8 cellular contexts compared by ENCODE assay signal in genomic region chr19:41863209-41863931, GRCh38. TPM values are rescaled to one million over a fixed set of nuclear protein-coding genes. Genes with fewer than 3 reads are reported as not detected.
DNase-seq lines count a peak whose midpoint lies in the region; ATAC-seq and TF ChIP-seq lines count a peak whose summit lies in the region.
"Had no signal": no experiment of that assay in that cellular context is flagged by ENCODE, and none has a peak within 500 bp of the region (broad histone marks: within the 10 kb centered on the region; RNA-seq: fewer than 3 reads in every experiment).

No MANE protein-coding gene starts in this region.

- H3F3A ChIP-seq in SK-N-SH (replicated peaks; ENCODE audit: insufficient read depth) = peaks cover 46% of the 10 kb centered on the region

- in situ Hi-C loops in GM13976 (cut with MboI; ENCODE audit: low sequenced_read_pairs, unreplicated experiment) = loop anchor here (5.0 kb wide), 1 partner anchor 84 kb away; no protein-coding TSS in a partner anchor

- H3K27me3 Mint-ChIP-seq in nephron progenitor cell (ENCODE audit: low read depth, poor library complexity) = peaks cover 4% of the 10 kb centered on the region

- no peak overlapping the region for H3K27ac ChIP-seq in SK-N-SH (ENCODE audit: low read depth in 2 of 2, low read length in 1 of 2)
- H3K27ac ChIP-seq in VCaP = peak overlapping the region; percentile 99; the same call in 1 of the 2 replicates

- H3K4me2 ChIP-seq in SK-N-SH = peak overlapping the region; percentile 88

- TF ChIP-seq RAD21 in SK-N-SH (IDR thresholded peaks at IDR 0.05; ENCODE audit: low read length) = no peak

- no peaks in the 10 kb centered on the region for H3K9me3 ChIP-seq in SK-N-SH

- H3K36me3 ChIP-seq in SK-N-SH (replicated peaks in 1 of 2; ENCODE audit: control insufficient read depth in 1 of 2, insufficient read depth in 2 of 2, low read length in 1 of 2) = peaks cover 58 to 77% of the 10 kb centered on the region in 2 experiments

- CTCF ChIA-PET in SK-N-SH (lab: Yijun Ruan, JAX) = interaction anchor here (0.9 to 4.5 kb wide), 4 partner anchors 10 to 94 kb away, joined by 3 to 34 read pairs (median 7); no protein-coding TSS in a partner anchor

- TF ChIP-seq CTCF in SK-N-SH (IDR thresholded peaks at IDR 0.05) = no peak
- no peak for TF ChIP-seq CTCF in VCaP (conservative IDR thresholded peaks at IDR 0.05)
- no peak for TF ChIP-seq CTCF in nephron progenitor cell (IDR thresholded peaks at IDR 0.05)
- no peak for TF ChIP-seq CTCF in GM13976 (IDR thresholded peaks at IDR 0.05; ENCODE audit: borderline replicate concordance, control extremely low read depth, extremely low read depth, insufficient read depth, missing control alignments)

- no peak for TF ChIP-seq EP300 in SK-N-SH (IDR thresholded peaks at IDR 0.05; ENCODE audit: borderline replicate concordance in 1 of 2, low read depth in 1 of 2, low read length in 1 of 2)

- POLR2A ChIA-PET in SK-N-SH (lab: Yijun Ruan, JAX) = interaction anchor here (2.0 kb wide), 1 partner anchor 10 kb away, joined by 14 read pairs; no protein-coding TSS in a partner anchor

- 92% methylated on average over 11 of the region's 11 CpGs for WGBS in SK-N-SH (ENCODE audit: low lambda C conversion rate)

- peaks cover 72% of the 10 kb centered on the region for H4K20me1 ChIP-seq in SK-N-SH (ENCODE audit: insufficient read depth)

- peaks cover 50% of the 10 kb centered on the region for H3K4me1 Mint-ChIP-seq in nephron progenitor cell

- no peak for ATAC-seq in SK-N-SH treated with all-trans-retinoic acid at 6 μM for 48 hours

- H3K4me3 Mint-ChIP-seq in nephron progenitor cell = peak overlapping the region; percentile 24

- H3K36me3 Mint-ChIP-seq in nephron progenitor cell (ENCODE audit: low read depth) = peaks cover 61% of the 10 kb centered on the region

- H3K9ac ChIP-seq in SK-N-SH = 0 out of 2 replicates have a peak overlapping the region, but pooled peaks have one; percentile 98

- no peaks in the 10 kb centered on the region for H3K9me3 Mint-ChIP-seq in nephron progenitor cell

- peak overlapping the region in 1 of 2 experiments; percentile 83; a peak in 1 of 4 replicates for H3K4me3 ChIP-seq in SK-N-SH (ENCODE audit: low read depth in 2 of 2, low read length in 1 of 2)

- peaks cover 41 to 42% of the 10 kb centered on the region in 2 experiments for H3K4me1 ChIP-seq in SK-N-SH (ENCODE audit: control insufficient read depth in 1 of 2, insufficient read depth in 2 of 2, low read depth in 1 of 2, low read length in 1 of 2)

- H2AFZ ChIP-seq in SK-N-SH (ENCODE audit: low read depth) = no peak overlapping the region

- H3K27me3 ChIP-seq in SK-N-SH (ENCODE audit: insufficient read depth) = no peaks in the 10 kb centered on the region

- peaks cover 84% of the 10 kb centered on the region for H3K79me2 ChIP-seq in SK-N-SH (ENCODE audit: insufficient read depth)

- H3K9me2 ChIP-seq in SK-N-SH = no peaks in the 10 kb centered on the region

- no peak for DNase-seq in SK-N-SH
- DNase-seq in nephron progenitor cell = no peak
- no peak for DNase-seq in GM13976 (ENCODE audit: low spot score)
- DNase-seq in activated gamma-delta T cell treated with Interleukin-2 at 50 U/mL for 16 hours = no peak
- DNase-seq: NCI-H524; stimulated activated CD4-positive, alpha-beta T cell treated with anti-CD3 and anti-CD28 coated beads, Interleukin-12 subunit alpha, Interleukin-12 subunit beta, amount 100 ng/mL, for 4 hours had no signal

- peak overlapping the region; percentile 54 for H3K27ac Mint-ChIP-seq in nephron progenitor cell

TF ChIP-seq in SK-N-SH, 30 proteins besides CTCF, POLR2A, EP300 and RAD21:
- no peak for TF ChIP-seq USF1 (IDR thresholded peaks at IDR 0.05; ENCODE audit: borderline replicate concordance, low read depth)

TF ChIP-seq in SK-N-SH treated with all-trans-retinoic acid at 6 μM for 48 hours, 23 proteins besides CTCF, POLR2A, EP300 and RAD21 (continues in another document):
- TF ChIP-seq, protein P1, sequence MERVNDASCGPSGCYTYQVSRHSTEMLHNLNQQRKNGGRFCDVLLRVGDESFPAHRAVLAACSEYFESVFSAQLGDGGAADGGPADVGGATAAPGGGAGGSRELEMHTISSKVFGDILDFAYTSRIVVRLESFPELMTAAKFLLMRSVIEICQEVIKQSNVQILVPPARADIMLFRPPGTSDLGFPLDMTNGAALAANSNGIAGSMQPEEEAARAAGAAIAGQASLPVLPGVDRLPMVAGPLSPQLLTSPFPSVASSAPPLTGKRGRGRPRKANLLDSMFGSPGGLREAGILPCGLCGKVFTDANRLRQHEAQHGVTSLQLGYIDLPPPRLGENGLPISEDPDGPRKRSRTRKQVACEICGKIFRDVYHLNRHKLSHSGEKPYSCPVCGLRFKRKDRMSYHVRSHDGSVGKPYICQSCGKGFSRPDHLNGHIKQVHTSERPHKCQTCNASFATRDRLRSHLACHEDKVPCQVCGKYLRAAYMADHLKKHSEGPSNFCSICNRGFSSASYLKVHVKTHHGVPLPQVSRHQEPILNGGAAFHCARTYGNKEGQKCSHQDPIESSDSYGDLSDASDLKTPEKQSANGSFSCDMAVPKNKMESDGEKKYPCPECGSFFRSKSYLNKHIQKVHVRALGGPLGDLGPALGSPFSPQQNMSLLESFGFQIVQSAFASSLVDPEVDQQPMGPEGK (CRISPR knock-in tag; IDR thresholded peaks at IDR 0.05; ENCODE audit: borderline replicate concordance) = no peak
- no peak for TF ChIP-seq ZFP30 (CRISPR knock-in tag; IDR thresholded peaks at IDR 0.05)
- TF ChIP-seq, protein P2, sequence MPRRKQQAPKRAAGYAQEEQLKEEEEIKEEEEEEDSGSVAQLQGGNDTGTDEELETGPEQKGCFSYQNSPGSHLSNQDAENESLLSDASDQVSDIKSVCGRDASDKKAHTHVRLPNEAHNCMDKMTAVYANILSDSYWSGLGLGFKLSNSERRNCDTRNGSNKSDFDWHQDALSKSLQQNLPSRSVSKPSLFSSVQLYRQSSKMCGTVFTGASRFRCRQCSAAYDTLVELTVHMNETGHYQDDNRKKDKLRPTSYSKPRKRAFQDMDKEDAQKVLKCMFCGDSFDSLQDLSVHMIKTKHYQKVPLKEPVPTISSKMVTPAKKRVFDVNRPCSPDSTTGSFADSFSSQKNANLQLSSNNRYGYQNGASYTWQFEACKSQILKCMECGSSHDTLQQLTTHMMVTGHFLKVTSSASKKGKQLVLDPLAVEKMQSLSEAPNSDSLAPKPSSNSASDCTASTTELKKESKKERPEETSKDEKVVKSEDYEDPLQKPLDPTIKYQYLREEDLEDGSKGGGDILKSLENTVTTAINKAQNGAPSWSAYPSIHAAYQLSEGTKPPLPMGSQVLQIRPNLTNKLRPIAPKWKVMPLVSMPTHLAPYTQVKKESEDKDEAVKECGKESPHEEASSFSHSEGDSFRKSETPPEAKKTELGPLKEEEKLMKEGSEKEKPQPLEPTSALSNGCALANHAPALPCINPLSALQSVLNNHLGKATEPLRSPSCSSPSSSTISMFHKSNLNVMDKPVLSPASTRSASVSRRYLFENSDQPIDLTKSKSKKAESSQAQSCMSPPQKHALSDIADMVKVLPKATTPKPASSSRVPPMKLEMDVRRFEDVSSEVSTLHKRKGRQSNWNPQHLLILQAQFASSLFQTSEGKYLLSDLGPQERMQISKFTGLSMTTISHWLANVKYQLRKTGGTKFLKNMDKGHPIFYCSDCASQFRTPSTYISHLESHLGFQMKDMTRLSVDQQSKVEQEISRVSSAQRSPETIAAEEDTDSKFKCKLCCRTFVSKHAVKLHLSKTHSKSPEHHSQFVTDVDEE (CRISPR knock-in tag; IDR thresholded peaks at IDR 0.05) = no peak
- TF ChIP-seq ISL1 (CRISPR knock-in tag; IDR thresholded peaks at IDR 0.05) = no peak
- TF ChIP-seq BACH2 (CRISPR knock-in tag; IDR thresholded peaks at IDR 0.05; ENCODE audit: borderline replicate concordance) = no peak
- TF ChIP-seq TOX (CRISPR knock-in tag; IDR thresholded peaks at IDR 0.05; ENCODE audit: borderline replicate concordance) = no peak
- TF ChIP-seq PPARA (CRISPR knock-in tag; IDR thresholded peaks at IDR 0.05; ENCODE audit: borderline replicate concordance) = no peak
- no peak for TF ChIP-seq CSDC2 (CRISPR knock-in tag; IDR thresholded peaks at IDR 0.05)
- TF ChIP-seq OSR1 (CRISPR knock-in tag; IDR thresholded peaks at IDR 0.05) = no peak
- TF ChIP-seq ZNF70 (CRISPR knock-in tag; IDR thresholded peaks at IDR 0.05) = no peak
- no peak for TF ChIP-seq POU6F1 (CRISPR knock-in tag; IDR thresholded peaks at IDR 0.05; ENCODE audit: borderline replicate concordance, low read depth)
- TF ChIP-seq GLIS3 (CRISPR knock-in tag; IDR thresholded peaks at IDR 0.05) = no peak

RNA-seq across cellular contexts. Expression of gene RPS19, which starts 3.3 kb away (rescaled TPM):
- 2,819 and 3,310 TPM in 2 replicates for polyA plus RNA-seq in SK-N-SH (2012; rRNA removed)
- polyA plus RNA-seq in SK-N-SH (2012; cell fraction: cytosol; rRNA removed) = 1,050 and 3,295 TPM in 2 replicates
- polyA plus RNA-seq in SK-N-SH (2012; cell fraction: nucleus; rRNA removed) = 465 and 1,192 TPM in 2 replicates

RNA-seq across cellular contexts. Expression of gene CD79A, which starts 13.7 kb away (rescaled TPM):
- 0.20 and 0.31 TPM in 2 replicates for polyA plus RNA-seq in SK-N-SH (2012; rRNA removed)
- polyA plus RNA-seq in SK-N-SH (2012; cell fraction: cytosol; rRNA removed) = 0.08 and 0.12 TPM in 2 replicates
- polyA plus RNA-seq in SK-N-SH (2012; cell fraction: nucleus; rRNA removed) = 0.23 and 0.28 TPM in 2 replicates

RNA-seq across cellular contexts. Expression of gene DMRTC2, which starts 18.5 kb away (rescaled TPM):
- not detected in 2 replicates for polyA plus RNA-seq in SK-N-SH (2012; rRNA removed)
- polyA plus RNA-seq in SK-N-SH (2012; cell fraction: cytosol; rRNA removed) = not detected in 2 replicates
- not detected in 2 replicates for polyA plus RNA-seq in SK-N-SH (2012; cell fraction: nucleus; rRNA removed)

RNA-seq across cellular contexts. Expression of gene LYPD4, which starts 18.9 kb away (rescaled TPM):
- polyA plus RNA-seq in SK-N-SH (2012; rRNA removed) = not detected in 2 replicates
- polyA plus RNA-seq in SK-N-SH (2012; cell fraction: cytosol; rRNA removed) = not detected in 2 replicates
- polyA plus RNA-seq in SK-N-SH (2012; cell fraction: nucleus; rRNA removed) = not detected in 2 replicates

RNA-seq across cellular contexts. Expression of gene ARHGEF1, which starts 19.6 kb away (rescaled TPM):
- 67.3 and 102 TPM in 2 replicates for polyA plus RNA-seq in SK-N-SH (2012; rRNA removed)
- polyA plus RNA-seq in SK-N-SH (2012; cell fraction: cytosol; rRNA removed) = 35.5 and 50.9 TPM in 2 replicates
- polyA plus RNA-seq in SK-N-SH (2012; cell fraction: nucleus; rRNA removed) = 244 and 278 TPM in 2 replicates
